ENCODE assay signal across 16 cellular contexts in genomic region chr1:111803951-111804350, GRCh38. TPM values are rescaled to one million over a fixed set of nuclear protein-coding genes. Genes with fewer than 3 reads are reported as not detected.
DNase-seq lines count a peak whose midpoint lies in the region; ATAC-seq and TF ChIP-seq lines count a peak whose summit lies in the region.
"Had no signal": no experiment of that assay in that cellular context is flagged by ENCODE, and none has a peak within 500 bp of the region (broad histone marks: within the 10 kb centered on the region; RNA-seq: fewer than 3 reads in every experiment).

No MANE protein-coding gene starts in this region.

- H3K27ac ChIP-seq in right cardiac atrium (ENCODE audit: low read length): peak overlapping the region; percentile 18
- H3K27ac ChIP-seq: A549, C4-2B had no signal

- CTCF ChIA-PET in activated naive CD4-positive, alpha-beta T cell treated with anti-CD3 and anti-CD28 coated beads, Interleukin-2, amount 10 ng/mL, durations not matched to agents 7 days and 5 days (lab: Charles Lee): no interaction called here

- peak overlapping the region; percentile 3 for H3K4me3 Mint-ChIP-seq in glutamatergic neuron (ENCODE audit: unreplicated experiment)
- H3K4me3 Mint-ChIP-seq in activated naive CD4-positive, alpha-beta T cell treated with anti-CD3 and anti-CD28 coated beads, Interleukin-2, amount 10 ng/mL, durations not matched to agents 7 days and 5 days: no peak overlapping the region
- H3K4me3 Mint-ChIP-seq: CD8-positive, alpha-beta T cell; HFFc6 had no signal

- 70% methylated on average over 5 of the region's 5 CpGs for WGBS in right cardiac atrium

- no peak overlapping the region for H3K27ac Mint-ChIP-seq in glutamatergic neuron (ENCODE audit: unreplicated experiment)
- H3K27ac Mint-ChIP-seq in activated naive CD4-positive, alpha-beta T cell treated with anti-CD3 and anti-CD28 coated beads, Interleukin-2, amount 10 ng/mL, durations not matched to agents 7 days and 5 days: no peak overlapping the region
- H3K27ac Mint-ChIP-seq: CD8-positive, alpha-beta T cell; HFFc6 had no signal

- H3K4me1 ChIP-seq in right cardiac atrium (ENCODE audit: control insufficient read depth, insufficient read depth, low read length): no peaks in the 10 kb centered on the region
- H3K4me1 ChIP-seq: A549, BE2C had no signal

- H3K4me1 Mint-ChIP-seq in glutamatergic neuron (ENCODE audit: low read depth, unreplicated experiment): peaks cover 37% of the 10 kb centered on the region
- H3K4me1 Mint-ChIP-seq in activated naive CD4-positive, alpha-beta T cell treated with anti-CD3 and anti-CD28 coated beads, Interleukin-2, amount 10 ng/mL, durations not matched to agents 7 days and 5 days: no peaks in the 10 kb centered on the region

- H3K27me3 Mint-ChIP-seq in glutamatergic neuron (ENCODE audit: unreplicated experiment): peaks cover 6% of the 10 kb centered on the region
- peaks cover 18% of the 10 kb centered on the region for H3K27me3 Mint-ChIP-seq in activated naive CD4-positive, alpha-beta T cell treated with anti-CD3 and anti-CD28 coated beads, Interleukin-2, amount 10 ng/mL, durations not matched to agents 7 days and 5 days

- no peaks in the 10 kb centered on the region for H3K9me3 ChIP-seq in right cardiac atrium (ENCODE audit: control insufficient read depth, low read length)
- H3K9me3 ChIP-seq: A549 had no signal

- no peak overlapping the region for H3K4me3 ChIP-seq in right cardiac atrium (ENCODE audit: low read length)
- H3K4me3 ChIP-seq: A549 had no signal

- no peaks in the 10 kb centered on the region for H3K27me3 ChIP-seq in right cardiac atrium (ENCODE audit: control insufficient read depth, insufficient read depth)
- H3K27me3 ChIP-seq: BE2C had no signal

- peak in 1 of 3 donors; percentile 48 for DNase-seq in right cardiac atrium
- DNase-seq in left ventricle myocardium superior: no peak
- DNase-seq in NCI-H69 (lab: John Stamatoyannopoulos, UW): peak; percentile 55
- DNase-seq in glutamatergic neuron: no peak
- no peak for DNase-seq in activated naive CD4-positive, alpha-beta T cell treated with anti-CD3 and anti-CD28 coated beads, Interleukin-2, amount 10 ng/mL, durations not matched to agents 7 days and 5 days
- DNase-seq in DMS 273 treated with DMSO at 0.1 percent for 48 hours (lab: John Stamatoyannopoulos, UW): no peak
- DNase-seq: BE2C; CD8-positive, alpha-beta T cell; COR-L47; DND-41; GF-D8; HCEC 1CT; HFFc6 had no signal

- TF ChIP-seq CTCF in glutamatergic neuron (IDR thresholded peaks at IDR 0.05; ENCODE audit: partially characterized antibody, unreplicated experiment): no peak

- intact Hi-C loops in right cardiac atrium (cut with DNase I) (loop anchor here in 1 of 4 donors (5.0 to 10.0 kb wide), 2 partner anchors 73 to 181 kb away; partner anchors contain the start of gene KCND3), left ventricle myocardium superior (cut with micrococcal nuclease) (no loop called here)

- ATAC-seq in right cardiac atrium (no peak), left ventricle myocardium superior (no peak), GM19397 (IDR thresholded peaks at IDR 0.05; ENCODE audit: unreplicated experiment) (no peak)
- ATAC-seq: A549; CD8-positive, alpha-beta T cell had no signal

- H3K9me3 Mint-ChIP-seq in glutamatergic neuron (ENCODE audit: unreplicated experiment): peaks cover 4% of the 10 kb centered on the region
- no peaks in the 10 kb centered on the region for H3K9me3 Mint-ChIP-seq in activated naive CD4-positive, alpha-beta T cell treated with anti-CD3 and anti-CD28 coated beads, Interleukin-2, amount 10 ng/mL, durations not matched to agents 7 days and 5 days
- H3K9me3 Mint-ChIP-seq: CD8-positive, alpha-beta T cell; HFFc6 had no signal

- H3K36me3 Mint-ChIP-seq in glutamatergic neuron (ENCODE audit: unreplicated experiment): peaks cover 5% of the 10 kb centered on the region
- H3K36me3 Mint-ChIP-seq in activated naive CD4-positive, alpha-beta T cell treated with anti-CD3 and anti-CD28 coated beads, Interleukin-2, amount 10 ng/mL, durations not matched to agents 7 days and 5 days: no peaks in the 10 kb centered on the region
- H3K36me3 Mint-ChIP-seq: CD8-positive, alpha-beta T cell had no signal

RNA-seq across cellular contexts. Expression of gene DDX20, which starts 48.2 kb away (rescaled TPM):
- total RNA-seq in right cardiac atrium (1 to 10 TPM; 5.5 to 7.7 (median 6.7) TPM), left ventricle myocardium superior (7.1 TPM), glutamatergic neuron (ENCODE audit: unreplicated experiment) (17.3 TPM)
- 3.4 TPM for polyA plus RNA-seq in right cardiac atrium
